In the genomic region with DNA sequence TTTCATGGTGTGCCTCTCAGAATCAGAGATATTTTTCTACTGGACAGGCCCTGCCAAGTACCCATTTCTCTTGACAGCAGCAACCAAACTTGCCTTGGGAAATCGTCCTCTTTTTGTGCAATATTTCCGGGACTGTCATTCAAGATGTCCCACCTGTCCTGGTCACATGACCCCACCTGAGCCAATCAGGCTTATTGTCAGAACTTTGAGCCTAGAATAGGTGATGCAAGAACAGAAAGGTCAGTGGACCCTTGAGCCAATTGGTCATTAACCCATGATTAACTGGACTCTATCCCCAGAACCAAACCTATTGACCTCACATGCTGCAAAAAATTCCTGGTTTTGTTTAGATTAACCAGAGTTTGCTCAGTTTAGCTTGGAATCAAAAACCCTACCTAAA, we compare ENCODE assay signal across 3 cellular contexts.
TF ChIP-seq lines count a peak whose summit lies in the region.

No MANE protein-coding gene starts in this region.

TF ChIP-seq in Ishikawa, 13 proteins besides CTCF, POLR2A, EP300 and RAD21 (continued from another document):
- TF ChIP-seq, protein P1, sequence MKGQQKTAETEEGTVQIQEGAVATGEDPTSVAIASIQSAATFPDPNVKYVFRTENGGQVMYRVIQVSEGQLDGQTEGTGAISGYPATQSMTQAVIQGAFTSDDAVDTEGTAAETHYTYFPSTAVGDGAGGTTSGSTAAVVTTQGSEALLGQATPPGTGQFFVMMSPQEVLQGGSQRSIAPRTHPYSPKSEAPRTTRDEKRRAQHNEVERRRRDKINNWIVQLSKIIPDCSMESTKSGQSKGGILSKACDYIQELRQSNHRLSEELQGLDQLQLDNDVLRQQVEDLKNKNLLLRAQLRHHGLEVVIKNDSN (IDR thresholded peaks at IDR 0.05), result peak; percentile 60

TF ChIP-seq in H1, 55 proteins besides CTCF, POLR2A, EP300 and RAD21 (continued from another document):
- TF ChIP-seq, protein P2, sequence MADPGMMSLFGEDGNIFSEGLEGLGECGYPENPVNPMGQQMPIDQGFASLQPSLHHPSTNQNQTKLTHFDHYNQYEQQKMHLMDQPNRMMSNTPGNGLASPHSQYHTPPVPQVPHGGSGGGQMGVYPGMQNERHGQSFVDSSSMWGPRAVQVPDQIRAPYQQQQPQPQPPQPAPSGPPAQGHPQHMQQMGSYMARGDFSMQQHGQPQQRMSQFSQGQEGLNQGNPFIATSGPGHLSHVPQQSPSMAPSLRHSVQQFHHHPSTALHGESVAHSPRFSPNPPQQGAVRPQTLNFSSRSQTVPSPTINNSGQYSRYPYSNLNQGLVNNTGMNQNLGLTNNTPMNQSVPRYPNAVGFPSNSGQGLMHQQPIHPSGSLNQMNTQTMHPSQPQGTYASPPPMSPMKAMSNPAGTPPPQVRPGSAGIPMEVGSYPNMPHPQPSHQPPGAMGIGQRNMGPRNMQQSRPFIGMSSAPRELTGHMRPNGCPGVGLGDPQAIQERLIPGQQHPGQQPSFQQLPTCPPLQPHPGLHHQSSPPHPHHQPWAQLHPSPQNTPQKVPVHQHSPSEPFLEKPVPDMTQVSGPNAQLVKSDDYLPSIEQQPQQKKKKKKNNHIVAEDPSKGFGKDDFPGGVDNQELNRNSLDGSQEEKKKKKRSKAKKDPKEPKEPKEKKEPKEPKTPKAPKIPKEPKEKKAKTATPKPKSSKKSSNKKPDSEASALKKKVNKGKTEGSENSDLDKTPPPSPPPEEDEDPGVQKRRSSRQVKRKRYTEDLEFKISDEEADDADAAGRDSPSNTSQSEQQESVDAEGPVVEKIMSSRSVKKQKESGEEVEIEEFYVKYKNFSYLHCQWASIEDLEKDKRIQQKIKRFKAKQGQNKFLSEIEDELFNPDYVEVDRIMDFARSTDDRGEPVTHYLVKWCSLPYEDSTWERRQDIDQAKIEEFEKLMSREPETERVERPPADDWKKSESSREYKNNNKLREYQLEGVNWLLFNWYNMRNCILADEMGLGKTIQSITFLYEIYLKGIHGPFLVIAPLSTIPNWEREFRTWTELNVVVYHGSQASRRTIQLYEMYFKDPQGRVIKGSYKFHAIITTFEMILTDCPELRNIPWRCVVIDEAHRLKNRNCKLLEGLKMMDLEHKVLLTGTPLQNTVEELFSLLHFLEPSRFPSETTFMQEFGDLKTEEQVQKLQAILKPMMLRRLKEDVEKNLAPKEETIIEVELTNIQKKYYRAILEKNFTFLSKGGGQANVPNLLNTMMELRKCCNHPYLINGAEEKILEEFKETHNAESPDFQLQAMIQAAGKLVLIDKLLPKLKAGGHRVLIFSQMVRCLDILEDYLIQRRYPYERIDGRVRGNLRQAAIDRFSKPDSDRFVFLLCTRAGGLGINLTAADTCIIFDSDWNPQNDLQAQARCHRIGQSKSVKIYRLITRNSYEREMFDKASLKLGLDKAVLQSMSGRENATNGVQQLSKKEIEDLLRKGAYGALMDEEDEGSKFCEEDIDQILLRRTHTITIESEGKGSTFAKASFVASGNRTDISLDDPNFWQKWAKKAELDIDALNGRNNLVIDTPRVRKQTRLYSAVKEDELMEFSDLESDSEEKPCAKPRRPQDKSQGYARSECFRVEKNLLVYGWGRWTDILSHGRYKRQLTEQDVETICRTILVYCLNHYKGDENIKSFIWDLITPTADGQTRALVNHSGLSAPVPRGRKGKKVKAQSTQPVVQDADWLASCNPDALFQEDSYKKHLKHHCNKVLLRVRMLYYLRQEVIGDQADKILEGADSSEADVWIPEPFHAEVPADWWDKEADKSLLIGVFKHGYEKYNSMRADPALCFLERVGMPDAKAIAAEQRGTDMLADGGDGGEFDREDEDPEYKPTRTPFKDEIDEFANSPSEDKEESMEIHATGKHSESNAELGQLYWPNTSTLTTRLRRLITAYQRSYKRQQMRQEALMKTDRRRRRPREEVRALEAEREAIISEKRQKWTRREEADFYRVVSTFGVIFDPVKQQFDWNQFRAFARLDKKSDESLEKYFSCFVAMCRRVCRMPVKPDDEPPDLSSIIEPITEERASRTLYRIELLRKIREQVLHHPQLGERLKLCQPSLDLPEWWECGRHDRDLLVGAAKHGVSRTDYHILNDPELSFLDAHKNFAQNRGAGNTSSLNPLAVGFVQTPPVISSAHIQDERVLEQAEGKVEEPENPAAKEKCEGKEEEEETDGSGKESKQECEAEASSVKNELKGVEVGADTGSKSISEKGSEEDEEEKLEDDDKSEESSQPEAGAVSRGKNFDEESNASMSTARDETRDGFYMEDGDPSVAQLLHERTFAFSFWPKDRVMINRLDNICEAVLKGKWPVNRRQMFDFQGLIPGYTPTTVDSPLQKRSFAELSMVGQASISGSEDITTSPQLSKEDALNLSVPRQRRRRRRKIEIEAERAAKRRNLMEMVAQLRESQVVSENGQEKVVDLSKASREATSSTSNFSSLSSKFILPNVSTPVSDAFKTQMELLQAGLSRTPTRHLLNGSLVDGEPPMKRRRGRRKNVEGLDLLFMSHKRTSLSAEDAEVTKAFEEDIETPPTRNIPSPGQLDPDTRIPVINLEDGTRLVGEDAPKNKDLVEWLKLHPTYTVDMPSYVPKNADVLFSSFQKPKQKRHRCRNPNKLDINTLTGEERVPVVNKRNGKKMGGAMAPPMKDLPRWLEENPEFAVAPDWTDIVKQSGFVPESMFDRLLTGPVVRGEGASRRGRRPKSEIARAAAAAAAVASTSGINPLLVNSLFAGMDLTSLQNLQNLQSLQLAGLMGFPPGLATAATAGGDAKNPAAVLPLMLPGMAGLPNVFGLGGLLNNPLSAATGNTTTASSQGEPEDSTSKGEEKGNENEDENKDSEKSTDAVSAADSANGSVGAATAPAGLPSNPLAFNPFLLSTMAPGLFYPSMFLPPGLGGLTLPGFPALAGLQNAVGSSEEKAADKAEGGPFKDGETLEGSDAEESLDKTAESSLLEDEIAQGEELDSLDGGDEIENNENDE (IDR thresholded peaks at IDR 0.05; ENCODE audit: insufficient replicate concordance, low read length), result no peak
- no peak for TF ChIP-seq POLR2AphosphoS5 (IDR thresholded peaks at IDR 0.05; ENCODE audit: low read depth, low read length)

TF ChIP-seq in HepG2, 621 proteins besides CTCF, POLR2A, EP300 and RAD21 (continued from another document and continues in another):
- TF ChIP-seq, protein P3, sequence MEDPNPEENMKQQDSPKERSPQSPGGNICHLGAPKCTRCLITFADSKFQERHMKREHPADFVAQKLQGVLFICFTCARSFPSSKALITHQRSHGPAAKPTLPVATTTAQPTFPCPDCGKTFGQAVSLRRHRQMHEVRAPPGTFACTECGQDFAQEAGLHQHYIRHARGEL (CRISPR knock-in tag; IDR thresholded peaks at IDR 0.05), result no peak
- TF ChIP-seq CEBPG (CRISPR knock-in tag; IDR thresholded peaks at IDR 0.05) (peak; percentile 38; the same call in 1 of the 2 replicates), ZNF343 (CRISPR knock-in tag; IDR thresholded peaks at IDR 0.05) (no peak), PHF5A (CRISPR knock-in tag; IDR thresholded peaks at IDR 0.05; ENCODE audit: low read depth, unreplicated experiment) (no peak), NFYC (CRISPR knock-in tag; IDR thresholded peaks at IDR 0.05) (peak; percentile 63; the same call in 1 of the 2 replicates), MZF1 (CRISPR knock-in tag; IDR thresholded peaks at IDR 0.05; ENCODE audit: borderline replicate concordance) (no peak), NCOR1 (IDR thresholded peaks at IDR 0.05; ENCODE audit: borderline replicate concordance, low read length) (peak; percentile 66; the same call in 1 of the 2 replicates), SP140L (CRISPR knock-in tag; IDR thresholded peaks at IDR 0.05; ENCODE audit: borderline replicate concordance) (no peak), HMGA1 (CRISPR knock-in tag; conservative IDR thresholded peaks at IDR 0.05) (no peak), PITX1 (CRISPR knock-in tag; IDR thresholded peaks at IDR 0.05) (no peak), CEBPB (IDR thresholded peaks at IDR 0.05; ENCODE audit: borderline replicate concordance, low read depth, low read length) (peak; percentile 68), ZNF256 (CRISPR knock-in tag; conservative IDR thresholded peaks at IDR 0.05) (no peak), ZNF652 (CRISPR knock-in tag; IDR thresholded peaks at IDR 0.05; ENCODE audit: borderline replicate concordance, low read depth) (peak; percentile 72), ZNF724P (CRISPR knock-in tag; IDR thresholded peaks at IDR 0.05; ENCODE audit: borderline replicate concordance) (no peak), HNF4G (IDR thresholded peaks at IDR 0.05; ENCODE audit: borderline replicate concordance, low read depth, low read length) (peak; percentile 20; the same call in 1 of the 2 replicates), HNF4G (CRISPR knock-in tag; IDR thresholded peaks at IDR 0.05; ENCODE audit: borderline replicate concordance, low read depth) (no peak), PRPF4 (IDR thresholded peaks at IDR 0.05; ENCODE audit: low read depth, low read length, poor library complexity, severe bottlenecking) (no peak), STAG1 (CRISPR knock-in tag; IDR thresholded peaks at IDR 0.05) (no peak), MXD4 (CRISPR knock-in tag; IDR thresholded peaks at IDR 0.05) (no peak), NFYB (CRISPR knock-in tag; IDR thresholded peaks at IDR 0.05) (peak; percentile 45), TOPORS (CRISPR knock-in tag; IDR thresholded peaks at IDR 0.05) (no peak), PCBP2 (optimal IDR thresholded peaks at IDR 0.05; ENCODE audit: low read depth, low read length, poor library complexity, severe bottlenecking) (no peak), EHMT2 (IDR thresholded peaks at IDR 0.05; ENCODE audit: borderline replicate concordance, low read depth, low read length) (no peak)
- TF ChIP-seq, protein P4, sequence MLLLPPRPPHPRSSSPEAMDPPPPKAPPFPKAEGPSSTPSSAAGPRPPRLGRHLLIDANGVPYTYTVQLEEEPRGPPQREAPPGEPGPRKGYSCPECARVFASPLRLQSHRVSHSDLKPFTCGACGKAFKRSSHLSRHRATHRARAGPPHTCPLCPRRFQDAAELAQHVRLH (CRISPR knock-in tag; IDR thresholded peaks at IDR 0.05; ENCODE audit: borderline replicate concordance, low read depth), result no peak
- TF ChIP-seq, protein P5, sequence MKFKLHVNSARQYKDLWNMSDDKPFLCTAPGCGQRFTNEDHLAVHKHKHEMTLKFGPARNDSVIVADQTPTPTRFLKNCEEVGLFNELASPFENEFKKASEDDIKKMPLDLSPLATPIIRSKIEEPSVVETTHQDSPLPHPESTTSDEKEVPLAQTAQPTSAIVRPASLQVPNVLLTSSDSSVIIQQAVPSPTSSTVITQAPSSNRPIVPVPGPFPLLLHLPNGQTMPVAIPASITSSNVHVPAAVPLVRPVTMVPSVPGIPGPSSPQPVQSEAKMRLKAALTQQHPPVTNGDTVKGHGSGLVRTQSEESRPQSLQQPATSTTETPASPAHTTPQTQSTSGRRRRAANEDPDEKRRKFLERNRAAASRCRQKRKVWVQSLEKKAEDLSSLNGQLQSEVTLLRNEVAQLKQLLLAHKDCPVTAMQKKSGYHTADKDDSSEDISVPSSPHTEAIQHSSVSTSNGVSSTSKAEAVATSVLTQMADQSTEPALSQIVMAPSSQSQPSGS (CRISPR knock-in tag; IDR thresholded peaks at IDR 0.05), result no peak
- TF ChIP-seq, protein P6, sequence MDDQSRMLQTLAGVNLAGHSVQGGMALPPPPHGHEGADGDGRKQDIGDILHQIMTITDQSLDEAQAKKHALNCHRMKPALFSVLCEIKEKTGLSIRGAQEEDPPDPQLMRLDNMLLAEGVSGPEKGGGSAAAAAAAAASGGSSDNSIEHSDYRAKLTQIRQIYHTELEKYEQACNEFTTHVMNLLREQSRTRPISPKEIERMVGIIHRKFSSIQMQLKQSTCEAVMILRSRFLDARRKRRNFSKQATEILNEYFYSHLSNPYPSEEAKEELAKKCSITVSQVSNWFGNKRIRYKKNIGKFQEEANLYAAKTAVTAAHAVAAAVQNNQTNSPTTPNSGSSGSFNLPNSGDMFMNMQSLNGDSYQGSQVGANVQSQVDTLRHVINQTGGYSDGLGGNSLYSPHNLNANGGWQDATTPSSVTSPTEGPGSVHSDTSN (CRISPR knock-in tag; IDR thresholded peaks at IDR 0.05; ENCODE audit: borderline replicate concordance), result no peak
- TF ChIP-seq, protein P7, sequence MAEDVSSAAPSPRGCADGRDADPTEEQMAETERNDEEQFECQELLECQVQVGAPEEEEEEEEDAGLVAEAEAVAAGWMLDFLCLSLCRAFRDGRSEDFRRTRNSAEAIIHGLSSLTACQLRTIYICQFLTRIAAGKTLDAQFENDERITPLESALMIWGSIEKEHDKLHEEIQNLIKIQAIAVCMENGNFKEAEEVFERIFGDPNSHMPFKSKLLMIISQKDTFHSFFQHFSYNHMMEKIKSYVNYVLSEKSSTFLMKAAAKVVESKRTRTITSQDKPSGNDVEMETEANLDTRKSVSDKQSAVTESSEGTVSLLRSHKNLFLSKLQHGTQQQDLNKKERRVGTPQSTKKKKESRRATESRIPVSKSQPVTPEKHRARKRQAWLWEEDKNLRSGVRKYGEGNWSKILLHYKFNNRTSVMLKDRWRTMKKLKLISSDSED (CRISPR knock-in tag; IDR thresholded peaks at IDR 0.05), result no peak
- TF ChIP-seq, protein P8, sequence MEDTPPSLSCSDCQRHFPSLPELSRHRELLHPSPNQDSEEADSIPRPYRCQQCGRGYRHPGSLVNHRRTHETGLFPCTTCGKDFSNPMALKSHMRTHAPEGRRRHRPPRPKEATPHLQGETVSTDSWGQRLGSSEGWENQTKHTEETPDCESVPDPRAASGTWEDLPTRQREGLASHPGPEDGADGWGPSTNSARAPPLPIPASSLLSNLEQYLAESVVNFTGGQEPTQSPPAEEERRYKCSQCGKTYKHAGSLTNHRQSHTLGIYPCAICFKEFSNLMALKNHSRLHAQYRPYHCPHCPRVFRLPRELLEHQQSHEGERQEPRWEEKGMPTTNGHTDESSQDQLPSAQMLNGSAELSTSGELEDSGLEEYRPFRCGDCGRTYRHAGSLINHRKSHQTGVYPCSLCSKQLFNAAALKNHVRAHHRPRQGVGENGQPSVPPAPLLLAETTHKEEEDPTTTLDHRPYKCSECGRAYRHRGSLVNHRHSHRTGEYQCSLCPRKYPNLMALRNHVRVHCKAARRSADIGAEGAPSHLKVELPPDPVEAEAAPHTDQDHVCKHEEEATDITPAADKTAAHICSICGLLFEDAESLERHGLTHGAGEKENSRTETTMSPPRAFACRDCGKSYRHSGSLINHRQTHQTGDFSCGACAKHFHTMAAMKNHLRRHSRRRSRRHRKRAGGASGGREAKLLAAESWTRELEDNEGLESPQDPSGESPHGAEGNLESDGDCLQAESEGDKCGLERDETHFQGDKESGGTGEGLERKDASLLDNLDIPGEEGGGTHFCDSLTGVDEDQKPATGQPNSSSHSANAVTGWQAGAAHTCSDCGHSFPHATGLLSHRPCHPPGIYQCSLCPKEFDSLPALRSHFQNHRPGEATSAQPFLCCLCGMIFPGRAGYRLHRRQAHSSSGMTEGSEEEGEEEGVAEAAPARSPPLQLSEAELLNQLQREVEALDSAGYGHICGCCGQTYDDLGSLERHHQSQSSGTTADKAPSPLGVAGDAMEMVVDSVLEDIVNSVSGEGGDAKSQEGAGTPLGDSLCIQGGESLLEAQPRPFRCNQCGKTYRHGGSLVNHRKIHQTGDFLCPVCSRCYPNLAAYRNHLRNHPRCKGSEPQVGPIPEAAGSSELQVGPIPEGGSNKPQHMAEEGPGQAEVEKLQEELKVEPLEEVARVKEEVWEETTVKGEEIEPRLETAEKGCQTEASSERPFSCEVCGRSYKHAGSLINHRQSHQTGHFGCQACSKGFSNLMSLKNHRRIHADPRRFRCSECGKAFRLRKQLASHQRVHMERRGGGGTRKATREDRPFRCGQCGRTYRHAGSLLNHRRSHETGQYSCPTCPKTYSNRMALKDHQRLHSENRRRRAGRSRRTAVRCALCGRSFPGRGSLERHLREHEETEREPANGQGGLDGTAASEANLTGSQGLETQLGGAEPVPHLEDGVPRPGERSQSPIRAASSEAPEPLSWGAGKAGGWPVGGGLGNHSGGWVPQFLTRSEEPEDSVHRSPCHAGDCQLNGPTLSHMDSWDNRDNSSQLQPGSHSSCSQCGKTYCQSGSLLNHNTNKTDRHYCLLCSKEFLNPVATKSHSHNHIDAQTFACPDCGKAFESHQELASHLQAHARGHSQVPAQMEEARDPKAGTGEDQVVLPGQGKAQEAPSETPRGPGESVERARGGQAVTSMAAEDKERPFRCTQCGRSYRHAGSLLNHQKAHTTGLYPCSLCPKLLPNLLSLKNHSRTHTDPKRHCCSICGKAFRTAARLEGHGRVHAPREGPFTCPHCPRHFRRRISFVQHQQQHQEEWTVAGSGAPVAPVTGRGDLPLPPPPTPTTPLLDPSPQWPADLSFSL (CRISPR knock-in tag; IDR thresholded peaks at IDR 0.05), result no peak
